ENCODE assay signal across 28 cellular contexts in genomic region chr4:88812976-88813375, GRCh38.
"Had no signal": no experiment of that assay in that cellular context is flagged by ENCODE, and none has a peak within 500 bp of the region (broad histone marks: within the 10 kb centered on the region; RNA-seq: fewer than 3 reads in every experiment).

No MANE protein-coding gene starts in this region.

- H3K9ac ChIP-seq: neural progenitor cell had no signal

- H3K27me3 ChIP-seq: dorsolateral prefrontal cortex, heart left ventricle, neural progenitor cell, thyroid gland had no signal

- H3K9me3 ChIP-seq: heart left ventricle, mucosa of descending colon, thyroid gland had no signal

- H3K27ac ChIP-seq: dorsolateral prefrontal cortex, heart left ventricle, neural progenitor cell had no signal

- H3K27ac Mint-ChIP-seq: memory B cell; nephron; neural progenitor cell; stimulated activated naive CD8-positive, alpha-beta T cell treated with anti-CD3 and anti-CD28 coated beads, Interleukin-15, amount 100 ng/mL, for 72 hours had no signal

- H3K4me1 ChIP-seq: neural progenitor cell had no signal

- H3K27me3 Mint-ChIP-seq: naive B cell had no signal

- H3K9me3 Mint-ChIP-seq: memory B cell; naive B cell; nephron; neural progenitor cell; stimulated activated naive CD8-positive, alpha-beta T cell treated with anti-CD3 and anti-CD28 coated beads, Interleukin-15, amount 100 ng/mL, for 72 hours had no signal

- H3K4me1 Mint-ChIP-seq: memory B cell; naive B cell; stimulated activated naive CD8-positive, alpha-beta T cell treated with anti-CD3 and anti-CD28 coated beads, Interleukin-15, amount 100 ng/mL, for 72 hours had no signal

- ATAC-seq: left colon; mucosa of descending colon; sciatic nerve; stimulated activated naive CD8-positive, alpha-beta T cell treated with anti-CD3 and anti-CD28 coated beads, Interleukin-15, amount 100 ng/mL, for 72 hours had no signal

- H3K36me3 Mint-ChIP-seq: memory B cell, naive B cell, neural progenitor cell had no signal

- DNase-seq: central memory CD4-positive, alpha-beta T cell; dorsolateral prefrontal cortex; effector CD4-positive, alpha-beta T cell; heart left ventricle; hippocampal formation; islet precursor cell; kidney glomerular epithelial cell; left colon; mucosa of descending colon; naive B cell; posterior cingulate gyrus; retina; stimulated activated CD4-positive, alpha-beta T cell treated with anti-CD3 and anti-CD28 coated beads, Interleukin-12 subunit alpha, Interleukin-12 subunit beta, amount 100 ng/mL, for 4 hours; stimulated activated CD4-positive, alpha-beta T cell treated with anti-CD3 and anti-CD28 coated beads, Interleukin-1b, Interleukin-23, amount 100 ng/mL, for 48 hours; stimulated activated CD4-positive, alpha-beta T cell treated with anti-CD3 and anti-CD28 coated beads, Interleukin-4, amount 100 ng/mL, for 1 hour; stimulated activated CD8-positive, alpha-beta memory T cell treated with anti-CD3 and anti-CD28 coated beads, Interleukin-4, amount 100 ng/mL, for 48 hours; stimulated activated naive CD4-positive, alpha-beta T cell; stimulated activated naive CD8-positive, alpha-beta T cell treated with anti-CD3 and anti-CD28 coated beads, Interleukin-15, amount 100 ng/mL, for 72 hours; thyroid gland had no signal

- H3K4me3 Mint-ChIP-seq: memory B cell; mesothelial cell of epicardium; naive B cell; nephron; neural progenitor cell; stimulated activated naive CD8-positive, alpha-beta T cell treated with anti-CD3 and anti-CD28 coated beads, Interleukin-15, amount 100 ng/mL, for 72 hours had no signal

- H3K36me3 ChIP-seq: heart left ventricle, neural progenitor cell, thyroid gland had no signal

- FAIRE-seq: colon, frontal cortex had no signal

- H3K4me3 ChIP-seq: dorsolateral prefrontal cortex, heart left ventricle, lung, mucosa of descending colon, neural progenitor cell, smooth muscle cell, thyroid gland had no signal
